1 cellular context compared by ENCODE assay signal in the genomic region with DNA sequence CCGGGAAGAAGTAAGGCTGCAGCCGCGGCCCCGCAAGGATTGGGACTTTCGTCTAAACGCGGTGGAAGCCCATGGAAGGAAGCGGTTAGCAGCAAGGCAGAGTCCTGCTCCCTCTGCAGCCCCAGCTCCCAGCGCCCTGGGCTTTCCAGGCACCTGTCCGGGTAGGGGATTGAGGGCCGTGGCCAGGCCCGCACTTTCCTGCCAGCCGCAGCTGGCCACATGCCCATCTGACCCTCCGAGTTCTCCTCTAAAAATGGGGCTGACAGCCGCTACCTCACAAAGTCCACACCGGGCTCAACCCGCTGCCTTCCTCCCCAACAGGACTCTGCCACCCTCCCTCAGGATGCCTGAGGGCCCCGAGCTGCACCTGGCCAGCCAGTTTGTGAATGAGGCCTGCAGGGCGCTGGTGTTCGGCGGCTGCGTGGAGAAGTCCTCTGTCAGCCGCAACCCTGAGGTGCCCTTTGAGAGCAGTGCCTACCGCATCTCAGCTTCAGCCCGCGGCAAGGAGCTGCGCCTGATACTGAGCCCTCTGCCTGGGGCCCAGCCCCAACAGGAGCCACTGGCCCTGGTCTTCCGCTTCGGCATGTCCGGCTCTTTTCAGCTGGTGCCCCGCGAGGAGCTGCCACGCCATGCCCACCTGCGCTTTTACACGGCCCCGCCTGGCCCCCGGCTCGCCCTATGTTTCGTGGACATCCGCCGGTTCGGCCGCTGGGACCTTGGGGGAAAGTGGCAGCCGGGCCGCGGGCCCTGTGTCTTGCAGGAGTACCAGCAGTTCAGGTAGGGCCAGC.
TF ChIP-seq lines count a peak whose summit lies in the region.

No MANE protein-coding gene starts in this region.

TF ChIP-seq in H1, 55 proteins besides CTCF, POLR2A, EP300 and RAD21:
- TF ChIP-seq SP4 (IDR thresholded peaks at IDR 0.05; ENCODE audit: low read length), result no peak
- 0 out of 2 replicates have a peak, but pooled peaks have one; percentile 16 for TF ChIP-seq POLR2AphosphoS5 (IDR thresholded peaks at IDR 0.05; ENCODE audit: low read depth, low read length)
